ENCODE assay signal across 12 cellular contexts in the genomic region with DNA sequence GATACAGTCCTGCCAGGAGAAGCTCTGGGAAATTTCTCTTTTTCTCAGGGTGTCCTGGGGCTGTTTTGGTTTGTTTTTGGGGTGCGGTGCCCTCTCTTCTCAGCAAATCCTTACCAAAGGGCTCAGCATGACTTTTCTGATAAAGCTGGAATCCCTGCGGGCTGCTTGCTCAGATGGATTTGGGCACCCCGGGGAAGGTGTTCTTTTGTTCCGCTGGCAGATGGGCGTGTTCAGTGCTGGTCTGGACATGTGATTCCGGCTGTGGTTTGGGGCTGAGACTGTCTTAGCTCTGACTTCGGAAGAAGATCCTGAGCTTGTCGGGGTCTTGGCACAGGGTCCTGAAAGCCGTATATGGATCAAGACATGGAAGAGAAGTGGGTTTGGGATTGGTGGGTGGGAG.
DNase-seq lines count a peak whose midpoint lies in the region; ATAC-seq, FAIRE-seq and TF ChIP-seq lines count a peak whose summit lies in the region.
"Had no signal": no experiment of that assay in that cellular context is flagged by ENCODE, and none has a peak within 500 bp of the region (broad histone marks: within the 10 kb centered on the region; RNA-seq: fewer than 3 reads in every experiment).

No MANE protein-coding gene starts in this region.

- no peak overlapping the region for H2BK120ac ChIP-seq in mesendoderm (ENCODE audit: low read depth, low read length)

- H3K4me3 ChIP-seq in left ventricle myocardium inferior (peak overlapping the region; percentile 2), brain microvascular endothelial cell (ENCODE audit: low read depth, low read length) (peak overlapping the region; percentile 36), mesendoderm (ENCODE audit: low read length) (no peak overlapping the region)
- H3K4me3 ChIP-seq: MG63 had no signal

- no peaks in the 10 kb centered on the region for H3K79me1 ChIP-seq in mesendoderm (ENCODE audit: low read length)

- H3K4me1 ChIP-seq in left ventricle myocardium inferior (no peaks in the 10 kb centered on the region), mesendoderm (ENCODE audit: control insufficient read depth, low read depth, low read length) (peaks cover 3% of the 10 kb centered on the region)

- no peak overlapping the region for H2BK5ac ChIP-seq in mesendoderm (ENCODE audit: low read length)

- H3K79me2 ChIP-seq in mesendoderm (ENCODE audit: control insufficient read depth, insufficient read depth, low read length), result no peaks in the 10 kb centered on the region

- no peaks in the 10 kb centered on the region for H3K36me3 ChIP-seq in left ventricle myocardium inferior
- H3K36me3 ChIP-seq in brain microvascular endothelial cell (replicated peaks), result no peaks in the 10 kb centered on the region
- H3K36me3 ChIP-seq in mesendoderm (ENCODE audit: control insufficient read depth, insufficient read depth, low read length), result no peaks in the 10 kb centered on the region
- H3K36me3 ChIP-seq: MG63 had no signal

- H2BK15ac ChIP-seq in mesendoderm (replicated peaks; ENCODE audit: low read depth), result no peak overlapping the region

- H3K27me3 ChIP-seq in left ventricle myocardium inferior (ENCODE audit: low read depth), result peaks cover 20% of the 10 kb centered on the region
- H3K27me3 ChIP-seq in brain microvascular endothelial cell (replicated peaks), result no peaks in the 10 kb centered on the region
- no peaks in the 10 kb centered on the region for H3K27me3 ChIP-seq in mesendoderm (ENCODE audit: insufficient read depth, low read length, poor library complexity)
- H3K27me3 ChIP-seq: MG63 had no signal

- TF ChIP-seq CTCF in left ventricle myocardium inferior (IDR thresholded peaks at IDR 0.05; ENCODE audit: borderline replicate concordance), result no peak
- TF ChIP-seq CTCF in brain microvascular endothelial cell (IDR thresholded peaks at IDR 0.05; ENCODE audit: low read depth, low read length, missing control alignments), result no peak

- H3K56ac ChIP-seq in mesendoderm (ENCODE audit: low read length), result peak overlapping the region; percentile 12

- no peaks in the 10 kb centered on the region for H3K9me3 ChIP-seq in left ventricle myocardium inferior (replicated peaks)
- H3K9me3 ChIP-seq: MG63 had no signal

- ATAC-seq in Right ventricle myocardium inferior, result no peak

- in situ Hi-C loops in brain microvascular endothelial cell (cut with HindIII; ENCODE audit: low pct_ligation_motif_present, low sequenced_read_pairs), result no loop called here

- no peak overlapping the region for H2AK5ac ChIP-seq in mesendoderm (ENCODE audit: low read length)

- peak overlapping the region; percentile 90 for H3K18ac ChIP-seq in mesendoderm (ENCODE audit: low read length)

- H3K4me2 ChIP-seq in mesendoderm (ENCODE audit: low read length), result no peak overlapping the region

- no peak overlapping the region for H3K9ac ChIP-seq in mesendoderm (ENCODE audit: low read length)

- H4K5ac ChIP-seq in mesendoderm (ENCODE audit: low read length), result no peak overlapping the region

- no peak overlapping the region for H3K23ac ChIP-seq in mesendoderm (ENCODE audit: low read length)

- H3K4ac ChIP-seq in mesendoderm (ENCODE audit: low read depth, low read length), result no peak overlapping the region

- no peak for FAIRE-seq in HTR-8/SVneo (lab: Jason Lieb, UNC)
- FAIRE-seq: TTC549 had no signal

- H4K8ac ChIP-seq in mesendoderm (ENCODE audit: low read depth, low read length), result no peak overlapping the region

- H3K27ac ChIP-seq in left ventricle myocardium inferior (replicated peaks) (no peak overlapping the region), brain microvascular endothelial cell (no peak overlapping the region), mesendoderm (ENCODE audit: low read depth, low read length) (no peak overlapping the region)

- intact Hi-C loops in left ventricle myocardium inferior (cut with micrococcal nuclease), result no loop called here
- intact Hi-C loops in Right ventricle myocardium inferior (cut with DNase I), result no loop called here

- DNase-seq in left ventricle myocardium inferior (no peak), Right ventricle myocardium inferior (ENCODE audit: missing footprints) (no peak), brain microvascular endothelial cell (no peak), mesendoderm (peak; percentile 74), COLO668 (lab: John Stamatoyannopoulos, UW; ENCODE audit: unreplicated experiment) (no peak), EL (no peak), NCI-H1436 treated with DMSO at 0.1 percent for 48 hours (lab: John Stamatoyannopoulos, UW) (no peak), HTR-8/SVneo (ENCODE audit: insufficient read length, low spot score) (no peak)
- DNase-seq: activated T-cell treated with anti-CD3 and anti-CD28 coated beads, Interleukin-2, amount 50 U/mL, for 1 hour; GF-D8; MG63 had no signal

- WGBS in mesendoderm (ENCODE audit: extremely low coverage, insufficient coverage, low lambda C conversion rate), result no CpG with 5 or more reads among the region's 9 CpGs
